Comparison of ENCODE assay signal across 1 cellular context in genomic region chr7:66699998-66700397, GRCh38.
TF ChIP-seq lines count a peak whose summit lies in the region.

No MANE protein-coding gene starts in this region.

TF ChIP-seq in GM23338, 12 proteins besides CTCF, POLR2A, EP300 and RAD21 (continued from another document):
- TF ChIP-seq, protein P1, sequence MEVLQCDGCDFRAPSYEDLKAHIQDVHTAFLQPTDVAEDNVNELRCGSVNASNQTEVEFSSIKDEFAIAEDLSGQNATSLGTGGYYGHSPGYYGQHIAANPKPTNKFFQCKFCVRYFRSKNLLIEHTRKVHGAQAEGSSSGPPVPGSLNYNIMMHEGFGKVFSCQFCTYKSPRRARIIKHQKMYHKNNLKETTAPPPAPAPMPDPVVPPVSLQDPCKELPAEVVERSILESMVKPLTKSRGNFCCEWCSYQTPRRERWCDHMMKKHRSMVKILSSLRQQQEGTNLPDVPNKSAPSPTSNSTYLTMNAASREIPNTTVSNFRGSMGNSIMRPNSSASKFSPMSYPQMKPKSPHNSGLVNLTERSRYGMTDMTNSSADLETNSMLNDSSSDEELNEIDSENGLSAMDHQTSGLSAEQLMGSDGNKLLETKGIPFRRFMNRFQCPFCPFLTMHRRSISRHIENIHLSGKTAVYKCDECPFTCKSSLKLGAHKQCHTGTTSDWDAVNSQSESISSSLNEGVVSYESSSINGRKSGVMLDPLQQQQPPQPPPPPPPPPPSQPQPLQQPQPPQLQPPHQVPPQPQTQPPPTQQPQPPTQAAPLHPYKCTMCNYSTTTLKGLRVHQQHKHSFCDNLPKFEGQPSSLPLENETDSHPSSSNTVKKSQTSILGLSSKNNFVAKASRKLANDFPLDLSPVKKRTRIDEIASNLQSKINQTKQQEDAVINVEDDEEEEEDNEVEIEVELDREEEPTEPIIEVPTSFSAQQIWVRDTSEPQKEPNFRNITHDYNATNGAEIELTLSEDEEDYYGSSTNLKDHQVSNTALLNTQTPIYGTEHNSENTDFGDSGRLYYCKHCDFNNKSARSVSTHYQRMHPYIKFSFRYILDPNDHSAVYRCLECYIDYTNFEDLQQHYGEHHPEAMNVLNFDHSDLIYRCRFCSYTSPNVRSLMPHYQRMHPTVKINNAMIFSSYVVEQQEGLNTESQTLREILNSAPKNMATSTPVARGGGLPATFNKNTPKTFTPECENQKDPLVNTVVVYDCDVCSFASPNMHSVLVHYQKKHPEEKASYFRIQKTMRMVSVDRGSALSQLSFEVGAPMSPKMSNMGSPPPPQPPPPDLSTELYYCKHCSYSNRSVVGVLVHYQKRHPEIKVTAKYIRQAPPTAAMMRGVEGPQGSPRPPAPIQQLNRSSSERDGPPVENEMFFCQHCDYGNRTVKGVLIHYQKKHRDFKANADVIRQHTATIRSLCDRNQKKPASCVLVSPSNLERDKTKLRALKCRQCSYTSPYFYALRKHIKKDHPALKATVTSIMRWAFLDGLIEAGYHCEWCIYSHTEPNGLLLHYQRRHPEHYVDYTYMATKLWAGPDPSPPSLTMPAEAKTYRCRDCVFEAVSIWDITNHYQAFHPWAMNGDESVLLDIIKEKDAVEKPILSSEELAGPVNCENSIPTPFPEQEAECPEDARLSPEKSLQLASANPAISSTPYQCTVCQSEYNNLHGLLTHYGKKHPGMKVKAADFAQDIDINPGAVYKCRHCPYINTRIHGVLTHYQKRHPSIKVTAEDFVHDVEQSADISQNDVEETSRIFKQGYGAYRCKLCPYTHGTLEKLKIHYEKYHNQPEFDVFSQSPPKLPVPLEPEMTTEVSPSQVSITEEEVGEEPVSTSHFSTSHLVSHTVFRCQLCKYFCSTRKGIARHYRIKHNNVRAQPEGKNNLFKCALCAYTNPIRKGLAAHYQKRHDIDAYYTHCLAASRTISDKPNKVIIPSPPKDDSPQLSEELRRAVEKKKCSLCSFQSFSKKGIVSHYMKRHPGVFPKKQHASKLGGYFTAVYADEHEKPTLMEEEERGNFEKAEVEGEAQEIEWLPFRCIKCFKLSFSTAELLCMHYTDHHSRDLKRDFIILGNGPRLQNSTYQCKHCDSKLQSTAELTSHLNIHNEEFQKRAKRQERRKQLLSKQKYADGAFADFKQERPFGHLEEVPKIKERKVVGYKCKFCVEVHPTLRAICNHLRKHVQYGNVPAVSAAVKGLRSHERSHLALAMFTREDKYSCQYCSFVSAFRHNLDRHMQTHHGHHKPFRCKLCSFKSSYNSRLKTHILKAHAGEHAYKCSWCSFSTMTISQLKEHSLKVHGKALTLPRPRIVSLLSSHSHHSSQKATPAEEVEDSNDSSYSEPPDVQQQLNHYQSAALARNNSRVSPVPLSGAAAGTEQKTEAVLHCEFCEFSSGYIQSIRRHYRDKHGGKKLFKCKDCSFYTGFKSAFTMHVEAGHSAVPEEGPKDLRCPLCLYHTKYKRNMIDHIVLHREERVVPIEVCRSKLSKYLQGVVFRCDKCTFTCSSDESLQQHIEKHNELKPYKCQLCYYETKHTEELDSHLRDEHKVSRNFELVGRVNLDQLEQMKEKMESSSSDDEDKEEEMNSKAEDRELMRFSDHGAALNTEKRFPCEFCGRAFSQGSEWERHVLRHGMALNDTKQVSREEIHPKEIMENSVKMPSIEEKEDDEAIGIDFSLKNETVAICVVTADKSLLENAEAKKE (CRISPR knock-in tag; IDR thresholded peaks at IDR 0.05) = no peak
- no peak for TF ChIP-seq EZH2 (IDR thresholded peaks at IDR 0.05; ENCODE audit: low read depth, unreplicated experiment)
- TF ChIP-seq POLR2AphosphoS5 (IDR thresholded peaks at IDR 0.05; ENCODE audit: low read depth) = no peak
- TF ChIP-seq REST (IDR thresholded peaks at IDR 0.05; ENCODE audit: unreplicated experiment) = no peak
TF ChIP-seq in GM23338: peak in this region for 0.
